1 cellular context compared by ENCODE assay signal in the genomic region with DNA sequence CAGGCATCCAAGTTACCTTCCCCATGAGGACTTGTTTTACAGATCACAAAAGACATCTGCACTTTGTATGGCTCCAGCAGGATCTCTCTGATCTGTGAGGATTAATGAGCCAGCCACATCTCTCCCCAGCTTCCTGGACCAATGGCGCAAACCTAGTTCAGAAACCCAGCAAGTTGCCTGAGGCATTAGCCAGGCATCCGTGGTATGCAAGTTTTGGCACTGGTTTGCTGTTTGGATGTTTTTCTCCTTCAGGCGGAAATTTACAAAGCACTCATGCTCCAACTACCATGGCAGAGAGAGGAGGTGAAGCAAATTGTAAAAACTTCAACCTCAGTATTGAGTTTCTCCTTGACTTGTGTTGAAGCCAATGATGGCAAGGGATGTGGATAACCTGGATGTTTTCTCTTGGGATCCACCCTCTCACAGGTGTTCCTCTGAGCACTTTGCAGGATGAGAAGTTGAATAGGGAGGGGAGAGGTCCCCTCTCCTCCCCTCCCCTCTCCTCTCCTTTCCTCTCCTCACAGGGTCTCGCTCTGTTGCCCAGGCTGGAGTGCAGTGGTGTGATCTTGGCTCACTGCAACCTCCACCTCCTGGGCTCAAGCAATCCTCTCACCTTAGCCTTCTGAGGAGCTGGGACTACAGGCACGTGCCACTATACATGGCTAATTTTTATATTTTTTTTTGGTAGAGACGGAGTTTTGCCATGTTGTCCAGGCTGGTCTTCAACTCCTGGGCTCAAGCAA.
TF ChIP-seq lines count a peak whose summit lies in the region.

No MANE protein-coding gene starts in this region.

TF ChIP-seq in A549, 52 proteins besides CTCF, POLR2A, EP300 and RAD21 (continued from another document):
- TF ChIP-seq USF2 (IDR thresholded peaks at IDR 0.05): no peak
- peak; percentile 87 for TF ChIP-seq GATA3 (IDR thresholded peaks at IDR 0.05; ENCODE audit: borderline replicate concordance)
- TF ChIP-seq PBX3 (IDR thresholded peaks at IDR 0.05): 0 out of 2 replicates have a peak, but pooled peaks have one; percentile 30
- TF ChIP-seq FOSL2 (IDR thresholded peaks at IDR 0.05): no peak
- TF ChIP-seq FOSL2 (CRISPR knock-in tag; IDR thresholded peaks at IDR 0.05): peak; percentile 57; the same call in 1 of the 2 replicates
- no peak for TF ChIP-seq POLR2AphosphoS2 (conservative IDR thresholded peaks at IDR 0.05; ENCODE audit: low read length)
- no peak for TF ChIP-seq RFX5 (IDR thresholded peaks at IDR 0.05)
TF ChIP-seq in A549: peak in this region for 7.
